In the genomic region with DNA sequence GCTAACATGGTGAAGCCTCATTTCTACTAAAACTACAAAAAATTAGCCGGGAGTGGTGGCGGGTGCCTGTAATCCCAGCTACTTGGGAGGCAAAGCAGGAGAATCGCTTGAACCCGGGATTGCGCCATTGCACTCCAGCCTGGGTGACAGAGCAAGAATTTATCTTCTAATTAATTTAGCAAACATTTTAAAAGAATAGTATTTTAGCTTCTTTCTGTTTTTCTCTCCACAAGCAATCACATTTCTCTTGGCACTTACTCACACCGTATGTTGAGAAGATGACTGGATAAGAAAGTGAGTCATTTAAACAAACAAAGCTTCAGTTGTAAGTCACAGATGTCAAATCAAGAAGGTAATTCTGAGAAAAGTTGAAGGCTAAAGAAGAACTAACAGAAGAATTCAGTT, we compare ENCODE assay signal across 14 cellular contexts.
DNase-seq lines count a peak whose midpoint lies in the region; ATAC-seq and TF ChIP-seq lines count a peak whose summit lies in the region.
"Had no signal": no experiment of that assay in that cellular context is flagged by ENCODE, and none has a peak within 500 bp of the region (broad histone marks: within the 10 kb centered on the region; RNA-seq: fewer than 3 reads in every experiment).

No MANE protein-coding gene starts in this region.

- H3K27me3 Mint-ChIP-seq in activated T-helper 17 cell treated with anti-CD3 and anti-CD28 coated beads, Interleukin-2, amount 50 U/mL, for 72 hours = no peaks in the 10 kb centered on the region
- H3K27me3 Mint-ChIP-seq: progenitor cell of endocrine pancreas had no signal

- no peaks in the 10 kb centered on the region for H3K9me3 Mint-ChIP-seq in activated T-helper 17 cell treated with anti-CD3 and anti-CD28 coated beads, Interleukin-2, amount 50 U/mL, for 72 hours
- no peaks in the 10 kb centered on the region for H3K9me3 Mint-ChIP-seq in stimulated activated effector memory CD8-positive, alpha-beta T cell treated with anti-CD3 and anti-CD28 coated beads, Interleukin-12 subunit alpha, Interleukin-12 subunit beta, amount 100 ng/mL, for 72 hours

- peak; percentile 38 for ATAC-seq in activated T-helper 17 cell treated with anti-CD3 and anti-CD28 coated beads, Interleukin-2, amount 50 U/mL, for 72 hours (replicated peaks)
- ATAC-seq in stimulated activated effector memory CD8-positive, alpha-beta T cell treated with anti-CD3 and anti-CD28 coated beads, Interleukin-12 subunit alpha, Interleukin-12 subunit beta, amount 100 ng/mL, for 72 hours = peak; percentile 51
- ATAC-seq in GM19452 (IDR thresholded peaks at IDR 0.05; ENCODE audit: unreplicated experiment) (no peak), HG02973 (IDR thresholded peaks at IDR 0.05; ENCODE audit: unreplicated experiment) (no peak)
- ATAC-seq: left lobe of liver had no signal

- no peak for TF ChIP-seq CTCF in fibroblast of villous mesenchyme (IDR thresholded peaks at IDR 0.05; ENCODE audit: insufficient read depth, low read depth, low read length)

- no peaks in the 10 kb centered on the region for H3K36me3 Mint-ChIP-seq in activated T-helper 17 cell treated with anti-CD3 and anti-CD28 coated beads, Interleukin-2, amount 50 U/mL, for 72 hours (ENCODE audit: low read depth)
- no peaks in the 10 kb centered on the region for H3K36me3 Mint-ChIP-seq in stimulated activated effector memory CD8-positive, alpha-beta T cell treated with anti-CD3 and anti-CD28 coated beads, Interleukin-12 subunit alpha, Interleukin-12 subunit beta, amount 100 ng/mL, for 72 hours

- peak; percentile 79 for DNase-seq in HCEC 1CT
- peak; percentile 71 for DNase-seq in fibroblast of villous mesenchyme (ENCODE audit: low read depth)
- DNase-seq in stimulated activated effector memory CD8-positive, alpha-beta T cell treated with anti-CD3 and anti-CD28 coated beads, Interleukin-12 subunit alpha, Interleukin-12 subunit beta, amount 100 ng/mL, for 72 hours (ENCODE audit: low spot score in 2 of 2) = no peak
- no peak for DNase-seq in SHP77 treated with DMSO at 0.1 percent for 48 hours (lab: John Stamatoyannopoulos, UW)
- DNase-seq: activated CD4-positive, alpha-beta T cell treated with anti-CD3 and anti-CD28 coated beads for 1 hour; activated naive CD4-positive, alpha-beta T cell; effector memory CD4-positive, alpha-beta T cell; GF-D8; Right ventricle myocardium superior had no signal

- H3K4me3 ChIP-seq in fibroblast of villous mesenchyme (ENCODE audit: low read depth, low read length) = no peak overlapping the region

- H3K27ac Mint-ChIP-seq in activated T-helper 17 cell treated with anti-CD3 and anti-CD28 coated beads, Interleukin-2, amount 50 U/mL, for 72 hours = no peak overlapping the region
- H3K27ac Mint-ChIP-seq in stimulated activated effector memory CD8-positive, alpha-beta T cell treated with anti-CD3 and anti-CD28 coated beads, Interleukin-12 subunit alpha, Interleukin-12 subunit beta, amount 100 ng/mL, for 72 hours = no peak overlapping the region
- H3K27ac Mint-ChIP-seq: progenitor cell of endocrine pancreas had no signal

- H3K4me1 Mint-ChIP-seq in activated T-helper 17 cell treated with anti-CD3 and anti-CD28 coated beads, Interleukin-2, amount 50 U/mL, for 72 hours = no peaks in the 10 kb centered on the region
- no peaks in the 10 kb centered on the region for H3K4me1 Mint-ChIP-seq in stimulated activated effector memory CD8-positive, alpha-beta T cell treated with anti-CD3 and anti-CD28 coated beads, Interleukin-12 subunit alpha, Interleukin-12 subunit beta, amount 100 ng/mL, for 72 hours

- H3K4me3 Mint-ChIP-seq in activated T-helper 17 cell treated with anti-CD3 and anti-CD28 coated beads, Interleukin-2, amount 50 U/mL, for 72 hours = no peak overlapping the region
- no peak overlapping the region for H3K4me3 Mint-ChIP-seq in stimulated activated effector memory CD8-positive, alpha-beta T cell treated with anti-CD3 and anti-CD28 coated beads, Interleukin-12 subunit alpha, Interleukin-12 subunit beta, amount 100 ng/mL, for 72 hours

Comparison
In these comparisons a context has a peak if more than half of its experiments do, and no peak if none do; other contexts are left out.
1. DNase-seq: peak in HCEC 1CT (single experiment) and fibroblast of villous mesenchyme (single experiment); none in stimulated activated effector memory CD8-positive, alpha-beta T cell treated with anti-CD3 and anti-CD28 coated beads, Interleukin-12 subunit alpha, Interleukin-12 subunit beta, amount 100 ng/mL, for 72 hours (0 of 2) and SHP77 treated with DMSO at 0.1 percent for 48 hours (single experiment).
2. ATAC-seq: peak in activated T-helper 17 cell treated with anti-CD3 and anti-CD28 coated beads, Interleukin-2, amount 50 U/mL, for 72 hours (single experiment) and stimulated activated effector memory CD8-positive, alpha-beta T cell treated with anti-CD3 and anti-CD28 coated beads, Interleukin-12 subunit alpha, Interleukin-12 subunit beta, amount 100 ng/mL, for 72 hours (single experiment); none in GM19452 (single experiment) and HG02973 (single experiment).